ENCODE assay signal across 1 cellular context in the genomic region with DNA sequence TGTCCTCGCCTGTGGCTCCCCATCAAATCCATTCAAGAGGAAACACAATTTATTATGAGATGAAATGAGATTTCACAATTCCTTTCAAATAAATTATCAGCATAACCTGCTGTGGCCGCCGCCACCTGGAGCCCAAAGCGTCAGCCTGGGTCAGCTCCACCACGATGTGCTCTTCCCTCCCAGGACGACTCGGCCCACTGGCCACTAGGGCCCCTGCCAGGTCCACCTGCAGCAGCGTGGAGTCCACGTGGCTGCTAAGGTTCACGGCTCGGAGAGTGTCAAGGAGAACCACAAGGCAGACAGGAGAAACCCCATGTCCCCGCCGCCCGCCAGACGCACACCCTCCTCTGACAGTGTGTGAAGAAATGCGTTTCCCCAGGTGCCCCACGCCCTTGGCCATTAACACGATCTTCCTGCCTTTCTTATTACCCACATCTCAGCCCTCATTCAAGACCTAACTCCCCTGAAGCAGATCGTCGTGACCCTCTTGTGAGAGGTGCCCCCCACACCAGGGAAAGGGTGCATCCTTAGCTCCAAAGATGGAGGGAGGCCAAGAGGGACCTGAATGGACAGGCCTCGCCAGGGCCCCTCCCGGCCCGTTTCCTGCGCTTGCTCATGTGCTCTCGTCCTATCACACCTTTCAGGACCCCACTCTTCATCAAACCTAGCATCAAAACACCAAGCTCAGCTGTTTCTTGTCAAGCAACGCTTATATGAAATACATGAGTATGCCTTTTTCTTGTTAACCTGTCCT.
TF ChIP-seq lines count a peak whose summit lies in the region.

No MANE protein-coding gene starts in this region.

TF ChIP-seq in HepG2, 621 proteins besides CTCF, POLR2A, EP300 and RAD21 (continued from another document):
- TF ChIP-seq, protein P1, sequence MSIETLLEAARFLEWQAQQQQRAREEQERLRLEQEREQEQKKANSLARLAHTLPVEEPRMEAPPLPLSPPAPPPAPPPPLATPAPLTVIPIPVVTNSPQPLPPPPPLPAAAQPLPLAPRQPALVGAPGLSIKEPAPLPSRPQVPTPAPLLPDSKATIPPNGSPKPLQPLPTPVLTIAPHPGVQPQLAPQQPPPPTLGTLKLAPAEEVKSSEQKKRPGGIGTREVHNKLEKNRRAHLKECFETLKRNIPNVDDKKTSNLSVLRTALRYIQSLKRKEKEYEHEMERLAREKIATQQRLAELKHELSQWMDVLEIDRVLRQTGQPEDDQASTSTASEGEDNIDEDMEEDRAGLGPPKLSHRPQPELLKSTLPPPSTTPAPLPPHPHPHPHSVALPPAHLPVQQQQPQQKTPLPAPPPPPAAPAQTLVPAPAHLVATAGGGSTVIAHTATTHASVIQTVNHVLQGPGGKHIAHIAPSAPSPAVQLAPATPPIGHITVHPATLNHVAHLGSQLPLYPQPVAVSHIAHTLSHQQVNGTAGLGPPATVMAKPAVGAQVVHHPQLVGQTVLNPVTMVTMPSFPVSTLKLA (IDR thresholded peaks at IDR 0.05): peak; percentile 27; the same call in 1 of the 2 replicates
- TF ChIP-seq, protein P2, sequence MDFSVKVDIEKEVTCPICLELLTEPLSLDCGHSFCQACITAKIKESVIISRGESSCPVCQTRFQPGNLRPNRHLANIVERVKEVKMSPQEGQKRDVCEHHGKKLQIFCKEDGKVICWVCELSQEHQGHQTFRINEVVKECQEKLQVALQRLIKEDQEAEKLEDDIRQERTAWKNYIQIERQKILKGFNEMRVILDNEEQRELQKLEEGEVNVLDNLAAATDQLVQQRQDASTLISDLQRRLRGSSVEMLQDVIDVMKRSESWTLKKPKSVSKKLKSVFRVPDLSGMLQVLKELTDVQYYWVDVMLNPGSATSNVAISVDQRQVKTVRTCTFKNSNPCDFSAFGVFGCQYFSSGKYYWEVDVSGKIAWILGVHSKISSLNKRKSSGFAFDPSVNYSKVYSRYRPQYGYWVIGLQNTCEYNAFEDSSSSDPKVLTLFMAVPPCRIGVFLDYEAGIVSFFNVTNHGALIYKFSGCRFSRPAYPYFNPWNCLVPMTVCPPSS (IDR thresholded peaks at IDR 0.05): no peak
- TF ChIP-seq MTA3 (CRISPR knock-in tag; IDR thresholded peaks at IDR 0.05): no peak
- TF ChIP-seq CENPX (CRISPR knock-in tag; IDR thresholded peaks at IDR 0.05): no peak
- peak in 1 of 2 experiments; percentile 31; a peak in 1 of 4 replicates for TF ChIP-seq MAFK (conservative IDR thresholded peaks at IDR 0.05 in 1 of 2, IDR thresholded peaks at IDR 0.05 in 1 of 2; ENCODE audit: low read length in 2 of 2)
- no peak for TF ChIP-seq SPEN (CRISPR knock-in tag; IDR thresholded peaks at IDR 0.05; ENCODE audit: low read depth)
- TF ChIP-seq ZNF224 (CRISPR knock-in tag; IDR thresholded peaks at IDR 0.05): no peak
- TF ChIP-seq, protein P3, sequence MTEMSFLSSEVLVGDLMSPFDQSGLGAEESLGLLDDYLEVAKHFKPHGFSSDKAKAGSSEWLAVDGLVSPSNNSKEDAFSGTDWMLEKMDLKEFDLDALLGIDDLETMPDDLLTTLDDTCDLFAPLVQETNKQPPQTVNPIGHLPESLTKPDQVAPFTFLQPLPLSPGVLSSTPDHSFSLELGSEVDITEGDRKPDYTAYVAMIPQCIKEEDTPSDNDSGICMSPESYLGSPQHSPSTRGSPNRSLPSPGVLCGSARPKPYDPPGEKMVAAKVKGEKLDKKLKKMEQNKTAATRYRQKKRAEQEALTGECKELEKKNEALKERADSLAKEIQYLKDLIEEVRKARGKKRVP (CRISPR knock-in tag; IDR thresholded peaks at IDR 0.05): no peak
- TF ChIP-seq RBAK (CRISPR knock-in tag; IDR thresholded peaks at IDR 0.05): no peak
- TF ChIP-seq MAFF (IDR thresholded peaks at IDR 0.05; ENCODE audit: low read depth, low read length): peak; percentile 27; the same call in 1 of the 2 replicates
- no peak for TF ChIP-seq PRPF4 (IDR thresholded peaks at IDR 0.05; ENCODE audit: low read depth, low read length, poor library complexity, severe bottlenecking)
- TF ChIP-seq ZNF768 (CRISPR knock-in tag; IDR thresholded peaks at IDR 0.05): no peak
